ENCODE assay signal across 8 cellular contexts in genomic region chr10:68471586-68472408, GRCh38. TPM values are rescaled to one million over a fixed set of nuclear protein-coding genes. Genes with fewer than 3 reads are reported as not detected.
A peak's percentile ranks its signal among the peaks of the same experiment; 100 is the strongest.
DNase-seq lines count a peak whose midpoint lies in the region; ATAC-seq and TF ChIP-seq lines count a peak whose summit lies in the region.

Gene DNA2 (minus strand): TSS chr10:68471973. CDS start chr10:68471864, 109 bp downstream.

- H3K36me3 ChIP-seq in mucosa of stomach (ENCODE audit: control insufficient read depth, insufficient read depth, low read length) = no peaks in the 10 kb centered on the region

- DNase-seq in DMS153 (lab: John Stamatoyannopoulos, UW) (peak; percentile 68), HuH-7 (ENCODE audit: low spot score) (peak; percentile 77), OCI-M1 (lab: John Stamatoyannopoulos, UW) (peak; percentile 90), activated T-cell treated with anti-CD3 and anti-CD28 coated beads for 48 hours (ENCODE audit: low read depth) (peak; percentile 81), epithelial cell of proximal tubule (ENCODE audit: low read depth) (no peak)
- DNase-seq in stimulated activated CD8-positive, alpha-beta memory T cell treated with anti-CD3 and anti-CD28 coated beads, Interleukin-7, amount 100 ng/mL, for 1 hour (ENCODE audit: low read depth in 2 of 2) = peak; percentile 37 to 47

- no peaks in the 10 kb centered on the region for H3K9me3 ChIP-seq in mucosa of stomach (ENCODE audit: control insufficient read depth, low read length)

- TF ChIP-seq CTCF in epithelial cell of proximal tubule (conservative IDR thresholded peaks at IDR 0.05; ENCODE audit: low read depth, low read length) = no peak

- no peaks in the 10 kb centered on the region for H3K27me3 ChIP-seq in mucosa of stomach (ENCODE audit: control insufficient read depth, insufficient read depth, low read length)

- H3K4me3 ChIP-seq in epithelial cell of proximal tubule (ENCODE audit: low read depth, low read length) (peak within 1 kb of the TSS; percentile 76), mucosa of stomach (ENCODE audit: low read length) (peak within 1 kb of the TSS; percentile 73)

- peak; percentile 83 for ATAC-seq in GM21515 (IDR thresholded peaks at IDR 0.05; ENCODE audit: unreplicated experiment)

- peaks cover 4% of the 10 kb centered on the region for H3K4me1 ChIP-seq in mucosa of stomach (ENCODE audit: control insufficient read depth, insufficient read depth, low read length)

- peak within 1 kb of the TSS; percentile 70 for H3K9ac ChIP-seq in mucosa of stomach (ENCODE audit: low read length)

RNA-seq across cellular contexts. Expression of gene DNA2, which starts in this region (rescaled TPM):
- total RNA-seq in epithelial cell of proximal tubule = 17.0 and 23.7 TPM in 2 replicates
